Comparison of ENCODE assay signal across 21 cellular contexts in genomic region chr7:73611017-73611555, GRCh38. TPM values are rescaled to one million over a fixed set of nuclear protein-coding genes. Genes with fewer than 3 reads are reported as not detected.
"Had no signal": no experiment of that assay in that cellular context is flagged by ENCODE, and none has a peak within 500 bp of the region (broad histone marks: within the 10 kb centered on the region; RNA-seq: fewer than 3 reads in every experiment).

No MANE protein-coding gene starts in this region.

- H3K27ac Mint-ChIP-seq: activated B cell treated with CpG ODN at 0.5 μM for 24 hours; activated naive CD8-positive, alpha-beta T cell treated with anti-CD3 and anti-CD28 coated beads, Interleukin-2, amount 10 ng/mL, durations not matched to agents 7 days and 5 days; stimulated activated memory B cell treated with anti-CD40 and anti-IgM and Interleukin-4, amounts not matched to agents 10 μg/mL and 1 μg/mL and 100 μg/mL, for 72 hours; T-helper 17 cell had no signal

- H3K9me3 ChIP-seq: tibial artery, uterus had no signal

- H3K4me2 ChIP-seq: neural progenitor cell had no signal

- H3K27ac ChIP-seq: brain microvascular endothelial cell, neural progenitor cell, tibial artery, uterus had no signal

- H3K4me3 Mint-ChIP-seq: activated B cell treated with CpG ODN at 0.5 μM for 24 hours; activated CD4-positive, alpha-beta T cell treated with anti-CD3 and anti-CD28 coated beads, Interleukin-2, amount 10 ng/mL, durations not matched to agents 7 days and 5 days; activated naive CD8-positive, alpha-beta T cell treated with anti-CD3 and anti-CD28 coated beads, Interleukin-2, amount 10 ng/mL, durations not matched to agents 7 days and 5 days; central memory CD8-positive, alpha-beta T cell; naive B cell; neural progenitor cell; stimulated activated memory B cell treated with anti-CD40 and anti-IgM and Interleukin-4, amounts not matched to agents 10 μg/mL and 1 μg/mL and 100 μg/mL, for 72 hours; T-helper 17 cell had no signal

- H3K4me1 ChIP-seq: neural progenitor cell, uterus had no signal

- H3K4me1 Mint-ChIP-seq: activated naive CD8-positive, alpha-beta T cell treated with anti-CD3 and anti-CD28 coated beads, Interleukin-2, amount 10 ng/mL, durations not matched to agents 7 days and 5 days; stimulated activated memory B cell treated with anti-CD40 and anti-IgM and Interleukin-4, amounts not matched to agents 10 μg/mL and 1 μg/mL and 100 μg/mL, for 72 hours had no signal

- H3K27me3 ChIP-seq: neural progenitor cell had no signal

- H2AFZ ChIP-seq: neural progenitor cell had no signal

- ATAC-seq: left colon; stimulated activated memory B cell treated with anti-CD40 and anti-IgM and Interleukin-4, amounts not matched to agents 10 μg/mL and 1 μg/mL and 100 μg/mL, for 72 hours; T-helper 17 cell had no signal

- H3K36me3 ChIP-seq: brain microvascular endothelial cell, neural progenitor cell, tibial artery, uterus had no signal

- H3K9ac ChIP-seq: neural progenitor cell had no signal

- H3K36me3 Mint-ChIP-seq: activated naive CD8-positive, alpha-beta T cell treated with anti-CD3 and anti-CD28 coated beads, Interleukin-2, amount 10 ng/mL, durations not matched to agents 7 days and 5 days; naive B cell; neural progenitor cell; stimulated activated memory B cell treated with anti-CD40 and anti-IgM and Interleukin-4, amounts not matched to agents 10 μg/mL and 1 μg/mL and 100 μg/mL, for 72 hours had no signal

- H3K9me3 Mint-ChIP-seq: activated B cell treated with CpG ODN at 0.5 μM for 24 hours; activated CD4-positive, alpha-beta T cell treated with anti-CD3 and anti-CD28 coated beads, Interleukin-2, amount 10 ng/mL, durations not matched to agents 7 days and 5 days; activated naive CD8-positive, alpha-beta T cell treated with anti-CD3 and anti-CD28 coated beads, Interleukin-2, amount 10 ng/mL, durations not matched to agents 7 days and 5 days; central memory CD8-positive, alpha-beta T cell; naive B cell; neural progenitor cell; stimulated activated memory B cell treated with anti-CD40 and anti-IgM and Interleukin-4, amounts not matched to agents 10 μg/mL and 1 μg/mL and 100 μg/mL, for 72 hours had no signal

- H3K4me3 ChIP-seq: neural progenitor cell, tibial artery, uterus had no signal

- DNase-seq: activated B cell treated with CpG ODN at 0.5 μM for 24 hours; activated CD4-positive, alpha-beta T cell treated with anti-CD3 and anti-CD28 coated beads, Interleukin-2, amount 10 ng/mL, durations not matched to agents 7 days and 5 days; activated CD8-positive, alpha-beta memory T cell treated with anti-CD3 and anti-CD28 coated beads for 24 hours; activated naive CD8-positive, alpha-beta T cell treated with anti-CD3 and anti-CD28 coated beads, Interleukin-2, amount 10 ng/mL, durations not matched to agents 7 days and 5 days; anterior cingulate cortex; brain microvascular endothelial cell; cortex of kidney; effector CD4-positive, alpha-beta T cell; foreskin melanocyte; head of caudate nucleus; left colon; naive B cell; stimulated activated CD4-positive, alpha-beta T cell treated with anti-CD3 and anti-CD28 coated beads, Interleukin-2, amount 100 ng/mL, for 48 hours; T-helper 17 cell; tibial artery; uterus had no signal

RNA-seq across cellular contexts. Expression of gene MLXIPL, which starts 13.2 kb away (rescaled TPM):
- total RNA-seq: activated B cell treated with CpG ODN at 0.5 μM for 24 hours; activated CD4-positive, alpha-beta T cell treated with anti-CD3 and anti-CD28 coated beads, Interleukin-2, amount 10 ng/mL, durations not matched to agents 7 days and 5 days; activated naive CD8-positive, alpha-beta T cell treated with anti-CD3 and anti-CD28 coated beads, Interleukin-2, amount 10 ng/mL, durations not matched to agents 7 days and 5 days; lung microvascular endothelial cell; pulmonary artery endothelial cell; T-helper 17 cell had no signal
